ENCODE assay signal across 14 cellular contexts in the genomic region with DNA sequence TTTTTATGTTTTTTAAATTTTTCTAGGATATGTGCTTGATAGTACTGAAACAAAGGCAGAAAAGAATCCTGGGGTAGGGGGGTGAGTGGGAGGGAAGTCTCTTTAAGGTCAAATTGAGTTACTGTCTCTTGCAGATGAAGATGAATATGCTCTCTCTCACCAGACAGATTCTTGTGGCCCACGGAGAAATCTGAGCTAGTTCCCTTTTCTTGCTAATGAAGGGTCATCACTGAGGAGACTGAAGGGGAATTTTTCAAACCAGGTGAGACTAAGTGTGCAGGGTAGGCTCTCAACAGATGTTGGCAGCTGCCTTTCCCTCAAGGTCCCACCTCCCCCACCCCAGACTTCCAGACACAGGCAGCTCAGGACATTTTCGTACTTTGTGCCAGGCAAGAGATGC. TPM values are rescaled to one million over a fixed set of nuclear protein-coding genes. Genes with fewer than 3 reads are reported as not detected.
A peak's percentile ranks its signal among the peaks of the same experiment; 100 is the strongest.
DNase-seq lines count a peak whose midpoint lies in the region; ATAC-seq, FAIRE-seq and TF ChIP-seq lines count a peak whose summit lies in the region.
"Had no signal": no experiment of that assay in that cellular context is flagged by ENCODE, and none has a peak within 500 bp of the region (broad histone marks: within the 10 kb centered on the region; RNA-seq: fewer than 3 reads in every experiment).

No MANE protein-coding gene starts in this region.

- no peak overlapping the region for H2AFZ ChIP-seq in K562 (ENCODE audit: low read depth, low read length)

- no peaks in the 10 kb centered on the region for H3K27me3 ChIP-seq in K562 (ENCODE audit: control insufficient read depth in 2 of 2, insufficient read depth in 2 of 2, low read length in 2 of 2)
- no peaks in the 10 kb centered on the region for H3K27me3 ChIP-seq in testis
- H3K27me3 ChIP-seq: transverse colon had no signal

- DNase-seq in EH (ENCODE audit: low read depth) (peak; percentile 37), K562 (ENCODE audit: extremely low read depth in 1 of 4, low spot score in 3 of 4) (no peak), DMS114 treated with DMSO at 0.1 percent for 48 hours (lab: John Stamatoyannopoulos, UW; ENCODE audit: unreplicated experiment) (no peak), C1 segment of cervical spinal cord (lab: John Stamatoyannopoulos, UW) (no peak), testis (no peak), NCI-H748 treated with DMSO at 0.1 percent for 48 hours (lab: John Stamatoyannopoulos, UW) (no peak)
- DNase-seq: activated CD4-positive, alpha-beta T cell treated with anti-CD3 and anti-CD28 coated beads for 1 hour; NCI-H1417; stimulated activated CD4-positive, alpha-beta T cell treated with anti-CD3 and anti-CD28 coated beads, Interleukin-4, amount 100 ng/mL, for 1 hour; transverse colon had no signal

- no peak for TF ChIP-seq CTCF in K562 (IDR thresholded peaks at IDR 0.05 in 2 of 3, conservative IDR thresholded peaks at IDR 0.05 in 1 of 3; ENCODE audit: insufficient read depth in 2 of 3, low read depth in 1 of 3, low read length in 3 of 3)
- TF ChIP-seq CTCF in testis (IDR thresholded peaks at IDR 0.05), result no peak

- CTCF ChIA-PET in K562 (lab: Yijun Ruan, JAX; ENCODE audit: low intra/inter-chr PET ratio), result no interaction called here

- TF ChIP-seq EP300 in K562 (IDR thresholded peaks at IDR 0.05; ENCODE audit: low read length), result no peak

- no TSS peak for BruUV-seq in K562 (replicated peaks; lab: Mats Ljungman, UMichigan)

- no peak overlapping the region for H3K4me2 ChIP-seq in K562 (ENCODE audit: insufficient read depth, low read length)

- FAIRE-seq in K562 (lab: Jason Lieb, UNC), result no peak
- FAIRE-seq: D721Med had no signal

- H3K9me3 ChIP-seq in K562 (replicated peaks; ENCODE audit: control insufficient read depth, insufficient read depth, low read depth, low read length) (no peaks in the 10 kb centered on the region), testis (no peaks in the 10 kb centered on the region)
- H3K9me3 ChIP-seq: transverse colon had no signal

- H3K4me3 ChIP-seq in K562, result no peak overlapping the region
- H3K4me3 ChIP-seq in testis, result no peak overlapping the region
- H3K4me3 ChIP-seq: transverse colon had no signal

- no peaks in the 10 kb centered on the region for H3K36me3 ChIP-seq in K562 (ENCODE audit: control insufficient read depth, insufficient read depth, low read length)
- no peaks in the 10 kb centered on the region for H3K36me3 ChIP-seq in testis (ENCODE audit: low read depth, missing control alignments)
- H3K36me3 ChIP-seq: transverse colon had no signal

- H3K79me2 ChIP-seq in K562 (ENCODE audit: control insufficient read depth, insufficient read depth, low read length), result no peaks in the 10 kb centered on the region

- no peaks in the 10 kb centered on the region for H4K20me1 ChIP-seq in K562 (replicated peaks; ENCODE audit: control insufficient read depth, insufficient read depth, low read length)

- ATAC-seq in GM19351 (IDR thresholded peaks at IDR 0.05; ENCODE audit: unreplicated experiment), result peak; percentile 91
- ATAC-seq in HG03108 (IDR thresholded peaks at IDR 0.05; ENCODE audit: unreplicated experiment), result peak; percentile 89
- no peak for ATAC-seq in K562

- POLR2A ChIA-PET in K562 (lab: Yijun Ruan, JAX), result no interaction called here

- no peak overlapping the region for H3K9ac ChIP-seq in K562 (ENCODE audit: insufficient read depth in 1 of 2, low read depth in 2 of 2, low read length in 2 of 2)

- in situ Hi-C loops in K562 (cut with MboI), result no loop called here

- TF ChIP-seq RAD21 in K562 (CRISPR knock-in tag; conservative IDR thresholded peaks at IDR 0.05 in 1 of 2, IDR thresholded peaks at IDR 0.05 in 1 of 2), result no peak

- intact Hi-C loops in K562 (cut with micrococcal nuclease), result no loop called here
- intact Hi-C loops in testis (cut with DNase I; ENCODE audit: low total_unique reads), result no loop called here

- no peaks in the 10 kb centered on the region for H3K9me1 ChIP-seq in K562 (ENCODE audit: control insufficient read depth, insufficient read depth, low read length)

- TF ChIP-seq POLR2A in K562 (conservative IDR thresholded peaks at IDR 0.05) (no peak), testis (IDR thresholded peaks at IDR 0.05) (no peak)

- H3K27ac ChIP-seq in K562 (ENCODE audit: extremely low read depth, low read depth, low read length) (no peak overlapping the region), testis (no peak overlapping the region)
- H3K27ac ChIP-seq: epithelial cell of prostate had no signal

- H3K4me1 ChIP-seq in K562 (replicated peaks in 1 of 2; ENCODE audit: control insufficient read depth in 2 of 2, insufficient read depth in 2 of 2, low read length in 2 of 2), result no peaks in the 10 kb centered on the region; a peak in 1 of 5 replicates
- H3K4me1 ChIP-seq in testis, result no peaks in the 10 kb centered on the region

- 30% methylated on average over 2 of the region's 2 CpGs for WGBS in K562 (ENCODE audit: insufficient coverage, low coverage, missing lambda C conversion rate)
- WGBS in testis, 2 donors, result 35 to 45% methylated on average over 2 of the region's 2 CpGs

TF ChIP-seq in K562, 482 proteins besides CTCF, POLR2A, EP300 and RAD21 (continues in another document):
- TF ChIP-seq, protein P1, sequence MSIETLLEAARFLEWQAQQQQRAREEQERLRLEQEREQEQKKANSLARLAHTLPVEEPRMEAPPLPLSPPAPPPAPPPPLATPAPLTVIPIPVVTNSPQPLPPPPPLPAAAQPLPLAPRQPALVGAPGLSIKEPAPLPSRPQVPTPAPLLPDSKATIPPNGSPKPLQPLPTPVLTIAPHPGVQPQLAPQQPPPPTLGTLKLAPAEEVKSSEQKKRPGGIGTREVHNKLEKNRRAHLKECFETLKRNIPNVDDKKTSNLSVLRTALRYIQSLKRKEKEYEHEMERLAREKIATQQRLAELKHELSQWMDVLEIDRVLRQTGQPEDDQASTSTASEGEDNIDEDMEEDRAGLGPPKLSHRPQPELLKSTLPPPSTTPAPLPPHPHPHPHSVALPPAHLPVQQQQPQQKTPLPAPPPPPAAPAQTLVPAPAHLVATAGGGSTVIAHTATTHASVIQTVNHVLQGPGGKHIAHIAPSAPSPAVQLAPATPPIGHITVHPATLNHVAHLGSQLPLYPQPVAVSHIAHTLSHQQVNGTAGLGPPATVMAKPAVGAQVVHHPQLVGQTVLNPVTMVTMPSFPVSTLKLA (conservative IDR thresholded peaks at IDR 0.05), result no peak
- TF ChIP-seq ZNF507 (tag; conservative IDR thresholded peaks at IDR 0.05) (no peak), ZNF586 (CRISPR knock-in tag; conservative IDR thresholded peaks at IDR 0.05) (no peak), HMG20B (CRISPR knock-in tag; IDR thresholded peaks at IDR 0.05) (no peak), BHLHE40 (IDR thresholded peaks at IDR 0.05; ENCODE audit: low read length) (no peak), DACH1 (IDR thresholded peaks at IDR 0.05; ENCODE audit: partially characterized antibody) (no peak)

RNA-seq across cellular contexts. Expression of a gene that starts 21.5 kb away (rescaled TPM):
- not detected in 2 replicates for total RNA-seq in K562 (2011; cell fraction: chromatin; rRNA removed; ENCODE audit: low replicate concordance)
- total RNA-seq in K562 (2011; cell fraction: nucleolus; rRNA removed), result not detected in 2 replicates
- total RNA-seq in K562 (2011; cell fraction: nucleoplasm; rRNA removed), result not detected in 2 replicates
- total RNA-seq in K562 (2014; rRNA removed) (not detected in 2 replicates), K562 (2014; rRNA removed; fragmentation: Illumina TruSeq; extraction: Trizol) (not detected in 2 replicates), K562 (2015; rRNA removed; fragmentation: Illumina TruSeq; extraction: Trizol) (not detected in 2 replicates), K562 (2021) (not detected in 2 replicates), testis (1 to 10 TPM; 2.8 to 9.5 TPM)
- polyA plus RNA-seq in K562 (2011; rRNA removed) (not detected in 2 replicates), K562 (2014; fragmentation: Illumina TruSeq; extraction: Trizol) (not detected in 2 replicates), K562 (2014; fragmentation: Nextera tagmentation; extraction: Ambion mirVana) (not detected), K562 (2014; rRNA removed) (not detected in 2 replicates), testis (ENCODE audit: insufficient read depth, low read depth, low replicate concordance) (4.7 TPM)
- polyA plus RNA-seq in K562 (2011; cell fraction: cytosol; rRNA removed), result not detected in 2 replicates
- polyA plus RNA-seq in K562 (2011; cell fraction: nucleus; rRNA removed), result not detected in 2 replicates
- not detected in 2 replicates for polyA plus RNA-seq in K562 (2012)
- not detected in 2 replicates for polyA minus RNA-seq in K562 (2011; rRNA and poly(A)+ RNA removed)
- not detected in 2 replicates for polyA minus RNA-seq in K562 (2011; cell fraction: cytosol; rRNA and poly(A)+ RNA removed)
- not detected in 2 replicates for polyA minus RNA-seq in K562 (2011; cell fraction: nucleus; rRNA and poly(A)+ RNA removed)

RNA-seq across cellular contexts. Expression of a gene that starts 48.0 kb away (rescaled TPM):
- 101 and 112 TPM in 2 replicates for total RNA-seq in K562 (2011; cell fraction: chromatin; rRNA removed; ENCODE audit: low replicate concordance)
- total RNA-seq in K562 (2011; cell fraction: nucleolus; rRNA removed), result 168 and 187 TPM in 2 replicates
- total RNA-seq in K562 (2011; cell fraction: nucleoplasm; rRNA removed), result 227 and 306 TPM in 2 replicates
- total RNA-seq in K562 (2014; rRNA removed), result 1,035 and 1,094 TPM in 2 replicates
- 1,529 and 1,745 TPM in 2 replicates for total RNA-seq in K562 (2014; rRNA removed; fragmentation: Illumina TruSeq; extraction: Trizol)
- total RNA-seq in K562 (2015; rRNA removed; fragmentation: Illumina TruSeq; extraction: Trizol), result 1,145 and 1,178 TPM in 2 replicates
- total RNA-seq in K562 (2021), result 1,266 and 1,292 TPM in 2 replicates
- 1,337 and 1,853 TPM in 2 replicates for polyA plus RNA-seq in K562 (2011; rRNA removed)
- 358 and 852 TPM in 2 replicates for polyA plus RNA-seq in K562 (2011; cell fraction: cytosol; rRNA removed)
- polyA plus RNA-seq in K562 (2011; cell fraction: nucleus; rRNA removed), result 404 and 705 TPM in 2 replicates
- 2,539 and 2,674 TPM in 2 replicates for polyA plus RNA-seq in K562 (2012)
- polyA plus RNA-seq in K562 (2014; fragmentation: Illumina TruSeq; extraction: Trizol), result 1,680 and 2,424 TPM in 2 replicates
- 1,000 to 10,000 TPM; 1,688 to 2,035 TPM for polyA plus RNA-seq in K562 (2014; fragmentation: Nextera tagmentation; extraction: Ambion mirVana)
- 1,576 and 1,785 TPM in 2 replicates for polyA plus RNA-seq in K562 (2014; rRNA removed)
- polyA minus RNA-seq in K562 (2011; rRNA and poly(A)+ RNA removed), result 876 and 1,337 TPM in 2 replicates
- 265 and 346 TPM in 2 replicates for polyA minus RNA-seq in K562 (2011; cell fraction: cytosol; rRNA and poly(A)+ RNA removed)
- polyA minus RNA-seq in K562 (2011; cell fraction: nucleus; rRNA and poly(A)+ RNA removed), result 112 and 295 TPM in 2 replicates
- total RNA-seq in testis, result 100 to 1,000 TPM; 384 to 669 TPM
- polyA plus RNA-seq in testis (ENCODE audit: insufficient read depth, low read depth, low replicate concordance), result 1,448 TPM
